In genomic region chr13:94154362-94154761, GRCh38 we compare ENCODE assay signal across 13 cellular contexts.
A peak's percentile ranks its signal among the peaks of the same experiment; 100 is the strongest.
DNase-seq lines count a peak whose midpoint lies in the region; ATAC-seq and TF ChIP-seq lines count a peak whose summit lies in the region.
"Had no signal": no experiment of that assay in that cellular context is flagged by ENCODE, and none has a peak within 500 bp of the region (broad histone marks: within the 10 kb centered on the region; RNA-seq: fewer than 3 reads in every experiment).

No MANE protein-coding gene starts in this region.

- H3K4me3 ChIP-seq in right atrium auricular region = no peak overlapping the region
- H3K4me3 ChIP-seq in choroid plexus epithelial cell (ENCODE audit: low read depth, low read length) = no peak overlapping the region
- H3K4me3 ChIP-seq in right lobe of liver = no peak overlapping the region
- no peak overlapping the region for H3K4me3 ChIP-seq in OCI-LY7 (ENCODE audit: low read depth, low read length, poor library complexity, severe bottlenecking)

- no peaks in the 10 kb centered on the region for H3K9me2 ChIP-seq in OCI-LY7 (ENCODE audit: insufficient read depth, low read length)

- no peak for TF ChIP-seq CTCF in right atrium auricular region (IDR thresholded peaks at IDR 0.05)
- TF ChIP-seq CTCF in choroid plexus epithelial cell (conservative IDR thresholded peaks at IDR 0.05; ENCODE audit: low read depth, low read length) = no peak
- no peak for TF ChIP-seq CTCF in right lobe of liver (IDR thresholded peaks at IDR 0.05)
- no peak for TF ChIP-seq CTCF in OCI-LY7 (conservative IDR thresholded peaks at IDR 0.05; ENCODE audit: low read length)

- no peaks in the 10 kb centered on the region for H4K20me1 ChIP-seq in OCI-LY7 (ENCODE audit: insufficient read depth, low read length)

- DNase-seq in left cardiac atrium (no peak), right atrium auricular region (ENCODE audit: low spot score) (no peak), choroid plexus epithelial cell (ENCODE audit: low read depth) (peak; percentile 69), right lobe of liver (peak; percentile 45 to 94 (median 69)), NCI-H345 treated with DMSO at 0.1 percent for 48 hours (lab: John Stamatoyannopoulos, UW; ENCODE audit: unreplicated experiment) (no peak), OCI-LY7 (ENCODE audit: low spot score) (no peak), islet precursor cell (no peak)
- DNase-seq: ACHN; NCI-H1436 treated with DMSO at 0.1 percent for 48 hours; stimulated activated naive CD4-positive, alpha-beta T cell treated with Interleukin-2 at 50 U/mL for 16 hours had no signal

- H3K4me1 ChIP-seq in right atrium auricular region (peaks cover 0 to 6% of the 10 kb centered on the region in 2 donors), right lobe of liver (peaks cover 0 to 27% (median 15%) of the 10 kb centered on the region in 4 donors), OCI-LY7 (ENCODE audit: insufficient read depth, low read length, poor library complexity, severe bottlenecking) (no peaks in the 10 kb centered on the region)

- intact Hi-C loops in left cardiac atrium (cut with DNase I) = loop anchor here in 1 of 2 donors (2.0 kb wide), 1 partner anchor 22 kb away; no protein-coding TSS in a partner anchor
- intact Hi-C loops in right lobe of liver (cut with DNase I) = no loop called here
- intact Hi-C loops in OCI-LY7 (cut with micrococcal nuclease; ENCODE audit: unreplicated experiment) = no loop called here

- no peaks in the 10 kb centered on the region for H3K79me2 ChIP-seq in OCI-LY7 (ENCODE audit: insufficient read depth, low read depth, low read length)

- CTCF ChIA-PET in OCI-LY7 (lab: Charles Lee; ENCODE audit: unreplicated experiment) = no interaction called here

- ATAC-seq in left cardiac atrium (peak; percentile 41 to 78), right lobe of liver (peak; percentile 90 to 94 (median 94)), HG03520 (IDR thresholded peaks at IDR 0.05; ENCODE audit: unreplicated experiment) (no peak)
- ATAC-seq: natural killer cell treated with Interleukin-12 subunit alpha and Interleukin-12 subunit beta and Interleukin-15 and Interleukin-18, amount 100 ng/mL, for 72 hours had no signal

- H3K36me3 ChIP-seq in right atrium auricular region = no peaks in the 10 kb centered on the region
- H3K36me3 ChIP-seq in right lobe of liver = no peaks in the 10 kb centered on the region
- no peaks in the 10 kb centered on the region for H3K36me3 ChIP-seq in OCI-LY7 (ENCODE audit: insufficient read depth, low read length)

- no peak for TF ChIP-seq POLR2A in right lobe of liver (IDR thresholded peaks at IDR 0.05)

- H2AFZ ChIP-seq in OCI-LY7 (ENCODE audit: low read length) = no peak overlapping the region

- 10% methylated on average over 1 of the region's 1 CpG for WGBS in right lobe of liver (ENCODE audit: insufficient coverage, low coverage, low lambda C conversion rate, missing lambda C conversion rate)

- H3K9me3 ChIP-seq in right atrium auricular region (no peaks in the 10 kb centered on the region), right lobe of liver (no peaks in the 10 kb centered on the region), OCI-LY7 (ENCODE audit: low read length) (no peaks in the 10 kb centered on the region)

- H3K27me3 ChIP-seq in right atrium auricular region = no peaks in the 10 kb centered on the region
- H3K27me3 ChIP-seq in right lobe of liver = no peaks in the 10 kb centered on the region

- POLR2A ChIA-PET in OCI-LY7 (lab: Charles Lee) = no interaction called here

- no peak overlapping the region for H3K4me2 ChIP-seq in OCI-LY7 (ENCODE audit: low read length)

- BruUV-seq in OCI-LY7 (replicated peaks; lab: Mats Ljungman, UMichigan) = no TSS peak

- H3K27ac ChIP-seq in right atrium auricular region (no peak overlapping the region), right lobe of liver (peak overlapping the region in 1 of 3 donors; percentile 45), OCI-LY7 (ENCODE audit: low read depth, low read length, poor library complexity, severe bottlenecking) (no peak overlapping the region)
- H3K27ac ChIP-seq: HL-60 had no signal

Comparison
In these comparisons a context has a peak if more than half of its experiments do, and no peak if none do; other contexts are left out.
1. DNase-seq: peak in choroid plexus epithelial cell (single experiment) and right lobe of liver (3 of 3); none in left cardiac atrium (single experiment), right atrium auricular region (single experiment), NCI-H345 treated with DMSO at 0.1 percent for 48 hours (single experiment), OCI-LY7 (single experiment) and islet precursor cell (single experiment).